Comparison of ENCODE assay signal across 12 cellular contexts in the genomic region with DNA sequence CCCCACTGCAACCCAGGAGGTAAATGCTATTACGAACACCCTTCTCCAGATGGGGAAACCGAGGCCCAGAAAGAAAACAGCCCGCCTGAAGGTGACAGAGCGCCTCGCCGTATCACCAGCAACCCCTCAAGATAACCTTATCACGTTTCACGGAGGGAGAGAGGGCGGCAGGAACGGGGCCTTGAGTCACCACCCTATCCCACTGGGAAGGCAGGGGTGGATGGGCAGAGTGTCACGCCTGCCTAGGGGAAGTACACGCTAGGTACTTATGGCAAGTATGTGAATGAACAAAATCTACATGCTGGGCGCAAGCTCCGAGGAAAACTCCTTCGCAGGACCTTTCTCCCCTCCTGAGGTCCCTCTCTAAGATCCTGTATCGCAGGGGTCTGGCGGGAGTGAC. TPM values are rescaled to one million over a fixed set of nuclear protein-coding genes. Genes with fewer than 3 reads are reported as not detected.
DNase-seq lines count a peak whose midpoint lies in the region; ATAC-seq, FAIRE-seq and TF ChIP-seq lines count a peak whose summit lies in the region.
"Had no signal": no experiment of that assay in that cellular context is flagged by ENCODE, and none has a peak within 500 bp of the region (broad histone marks: within the 10 kb centered on the region; RNA-seq: fewer than 3 reads in every experiment).

No MANE protein-coding gene starts in this region.

- H3K36me3 Mint-ChIP-seq in type B pancreatic cell (no peaks in the 10 kb centered on the region), immature natural killer cell (no peaks in the 10 kb centered on the region)

- FAIRE-seq in RCC 7860 (lab: Jason Lieb, UNC): no peak

- no peaks in the 10 kb centered on the region for H3K36me3 ChIP-seq in osteoblast (ENCODE audit: insufficient read depth, low read length)
- peaks cover 5% of the 10 kb centered on the region; the same call in 1 of the 2 replicates for H3K36me3 ChIP-seq in PC-3 (ENCODE audit: low read depth, low read length)

- no peak for TF ChIP-seq CTCF in osteoblast (IDR thresholded peaks at IDR 0.05; ENCODE audit: extremely low read depth, low read depth, low read length)
- no peak for TF ChIP-seq CTCF in type B pancreatic cell (conservative IDR thresholded peaks at IDR 0.05)
- no peak for TF ChIP-seq CTCF in PC-3 (conservative IDR thresholded peaks at IDR 0.05; ENCODE audit: low read depth, low read length)

- H3K27ac ChIP-seq in osteoblast (ENCODE audit: low read depth, low read length) (peak overlapping the region; percentile 60), PC-3 (ENCODE audit: low read length) (no peak overlapping the region)
- H3K27ac ChIP-seq: KMS-11 had no signal

- POLR2A ChIA-PET in PC-3 (lab: Charles Lee; ENCODE audit: unreplicated experiment): interaction anchor here (1.1 kb wide), 1 partner anchor 31 kb away, joined by 6 read pairs; no protein-coding TSS in a partner anchor

- H3K27me3 Mint-ChIP-seq in type B pancreatic cell (no peaks in the 10 kb centered on the region), immature natural killer cell (ENCODE audit: low read depth in 3 of 3) (peaks cover 0 to 4% (median 0%) of the 10 kb centered on the region in 3 donors)
- H3K27me3 Mint-ChIP-seq: activated naive CD8-positive, alpha-beta T cell; effector memory CD8-positive, alpha-beta T cell had no signal

- no TSS peak for BruUV-seq in PC-3 (replicated peaks; lab: Mats Ljungman, UMichigan)

- H2AFZ ChIP-seq in osteoblast (ENCODE audit: low read length): no peak overlapping the region
- no peak overlapping the region for H2AFZ ChIP-seq in PC-3 (ENCODE audit: low read length)

- H3K79me2 ChIP-seq in osteoblast (ENCODE audit: insufficient read depth, low read length) (peaks cover 96% of the 10 kb centered on the region), PC-3 (ENCODE audit: low read length) (peaks cover 96% of the 10 kb centered on the region)

- peaks cover 52% of the 10 kb centered on the region for H3K4me1 ChIP-seq in osteoblast (ENCODE audit: insufficient read depth, low read length)
- peaks cover 25% of the 10 kb centered on the region for H3K4me1 ChIP-seq in PC-3 (ENCODE audit: insufficient read depth, low read length)

- H3K4me3 Mint-ChIP-seq in type B pancreatic cell (no peak overlapping the region), immature natural killer cell (no peak overlapping the region)
- H3K4me3 Mint-ChIP-seq: effector memory CD8-positive, alpha-beta T cell had no signal

- H3K9ac ChIP-seq in PC-3 (ENCODE audit: low read length): no peak overlapping the region
- H3K9ac ChIP-seq: KMS-11 had no signal

- no peaks in the 10 kb centered on the region for H3K9me2 ChIP-seq in PC-3 (replicated peaks; ENCODE audit: low read length)

- H3K9me3 ChIP-seq in osteoblast (ENCODE audit: low read depth, low read length) (no peaks in the 10 kb centered on the region), PC-3 (ENCODE audit: low read length) (no peaks in the 10 kb centered on the region)
- H3K9me3 ChIP-seq: mucosa of descending colon had no signal

- intact Hi-C loops in PC-3 (cut with micrococcal nuclease): no loop called here

- H3K9me3 Mint-ChIP-seq in type B pancreatic cell: no peaks in the 10 kb centered on the region
- no peaks in the 10 kb centered on the region for H3K9me3 Mint-ChIP-seq in immature natural killer cell
- H3K9me3 Mint-ChIP-seq: effector memory CD8-positive, alpha-beta T cell had no signal

- H3K27ac Mint-ChIP-seq in type B pancreatic cell: peak overlapping the region; percentile 94
- H3K27ac Mint-ChIP-seq in immature natural killer cell: no peak overlapping the region
- H3K27ac Mint-ChIP-seq: effector memory CD8-positive, alpha-beta T cell had no signal

- H3K4me3 ChIP-seq in osteoblast (ENCODE audit: insufficient read depth, low read length): no peak overlapping the region
- H3K4me3 ChIP-seq in PC-3 (ENCODE audit: low read length): no peak overlapping the region
- H3K4me3 ChIP-seq: mucosa of descending colon had no signal

- no peaks in the 10 kb centered on the region for H3K27me3 ChIP-seq in osteoblast (ENCODE audit: insufficient read depth, low read length)
- no peaks in the 10 kb centered on the region for H3K27me3 ChIP-seq in PC-3 (ENCODE audit: low read length)

- H4K20me1 ChIP-seq in osteoblast (ENCODE audit: insufficient read depth, low read length) (peaks cover 74% of the 10 kb centered on the region), PC-3 (ENCODE audit: low read length) (peaks cover 39% of the 10 kb centered on the region; the same call in 1 of the 2 replicates)

- ATAC-seq in PC-3 (no peak), GM21423 (IDR thresholded peaks at IDR 0.05; ENCODE audit: unreplicated experiment) (no peak)
- ATAC-seq: effector memory CD8-positive, alpha-beta T cell; mucosa of descending colon had no signal

- H3K4me1 Mint-ChIP-seq in type B pancreatic cell (ENCODE audit: unreplicated experiment) (peaks cover 66% of the 10 kb centered on the region), immature natural killer cell (peaks cover 47 to 62% of the 10 kb centered on the region in 2 donors)

- no peak overlapping the region for H3K4me2 ChIP-seq in osteoblast (ENCODE audit: insufficient read depth, low read length)
- H3K4me2 ChIP-seq in PC-3 (ENCODE audit: low read length): no peak overlapping the region
- H3K4me2 ChIP-seq: KMS-11 had no signal

- CTCF ChIA-PET in PC-3 (lab: Charles Lee): no interaction called here

- DNase-seq in RCC 7860 (ENCODE audit: low spot score) (peak; percentile 62), dermis blood vessel endothelial cell (peak; percentile 57), osteoblast (ENCODE audit: insufficient read length, low spot score, missing footprints) (peak; percentile 83), type B pancreatic cell (ENCODE audit: extremely low spot score, unreplicated experiment) (no peak), PC-3 (no peak), immature natural killer cell (no peak)
- DNase-seq: DMS153; effector memory CD8-positive, alpha-beta T cell had no signal

- no peaks in the 10 kb centered on the region for H3F3A ChIP-seq in PC-3 (ENCODE audit: low read length, unreplicated experiment)

RNA-seq across cellular contexts. Expression of a gene that starts 17.8 kb away (rescaled TPM):
- total RNA-seq in dermis blood vessel endothelial cell (25.7 and 44.3 TPM in 2 replicates), osteoblast (45.2 and 47.1 TPM in 2 replicates), type B pancreatic cell (ENCODE audit: low replicate concordance) (219 and 227 TPM in 2 replicates), PC-3 (2014; rRNA removed) (117 and 218 TPM in 2 replicates)
- polyA plus RNA-seq in immature natural killer cell: 10 to 100 TPM in 1 of 3 donors, 1 to 10 TPM in 2; 1.6 to 10.2 (median 2.1) TPM

Comparison
In these comparisons a context has a peak if more than half of its experiments do, and no peak if none do; other contexts are left out.
1. DNase-seq: peak in RCC 7860 (single experiment), dermis blood vessel endothelial cell (single experiment) and osteoblast (single experiment); none in type B pancreatic cell (single experiment), PC-3 (single experiment) and immature natural killer cell (0 of 3).